19 cellular contexts compared by ENCODE assay signal in genomic region chr6:79302341-79302740, GRCh38.
A peak's percentile ranks its signal among the peaks of the same experiment; 100 is the strongest.
DNase-seq lines count a peak whose midpoint lies in the region; ATAC-seq and TF ChIP-seq lines count a peak whose summit lies in the region.
"Had no signal": no experiment of that assay in that cellular context is flagged by ENCODE, and none has a peak within 500 bp of the region (broad histone marks: within the 10 kb centered on the region; RNA-seq: fewer than 3 reads in every experiment).

No MANE protein-coding gene starts in this region.

- H3K36me3 Mint-ChIP-seq in MCF 10A (ENCODE audit: insufficient read depth, unreplicated experiment) = no peaks in the 10 kb centered on the region
- H3K36me3 Mint-ChIP-seq: IgD-negative memory B cell had no signal

- H3K4me3 ChIP-seq in breast epithelium = no peak overlapping the region
- H3K4me3 ChIP-seq in prostate gland = no peak overlapping the region
- H3K4me3 ChIP-seq: HAP-1 had no signal

- H3K27ac ChIP-seq in breast epithelium (no peak overlapping the region), prostate gland (no peak overlapping the region)
- H3K27ac ChIP-seq: 22Rv1 had no signal

- DNase-seq in MCF 10A (ENCODE audit: unreplicated experiment) (peak; percentile 78), breast epithelium (ENCODE audit: low spot score in 2 of 2) (no peak), mucosa of gallbladder (ENCODE audit: low spot score) (peak; percentile 39), DMS114 treated with DMSO at 0.1 percent for 48 hours (lab: John Stamatoyannopoulos, UW; ENCODE audit: unreplicated experiment) (no peak), prostate gland (ENCODE audit: low spot score) (no peak)
- no peak for DNase-seq in stimulated activated naive CD4-positive, alpha-beta T cell (lab: John Stamatoyannopoulos, UW)
- DNase-seq: CD4-positive, alpha-beta T cell; DND-41; NCI-H1417; NCI-H1930; NCI-H2171; NCI-H748 treated with DMSO at 0.1 percent for 48 hours; OCI-M1 had no signal

- TF ChIP-seq CTCF in MCF 10A (IDR thresholded peaks at IDR 0.05; ENCODE audit: unreplicated experiment) (no peak), breast epithelium (IDR thresholded peaks at IDR 0.05) (no peak), prostate gland (IDR thresholded peaks at IDR 0.05) (no peak)

- ATAC-seq in esophagus mucosa (peak; percentile 36), HG02852 (IDR thresholded peaks at IDR 0.05; ENCODE audit: unreplicated experiment) (no peak)

- TF ChIP-seq POLR2A in breast epithelium (IDR thresholded peaks at IDR 0.05) = no peak
- no peak for TF ChIP-seq POLR2A in prostate gland (IDR thresholded peaks at IDR 0.05)

- H3K27me3 ChIP-seq in breast epithelium (no peaks in the 10 kb centered on the region), prostate gland (replicated peaks; ENCODE audit: insufficient read depth) (no peaks in the 10 kb centered on the region)

- no peaks in the 10 kb centered on the region for H3K9me3 Mint-ChIP-seq in MCF 10A (ENCODE audit: unreplicated experiment)
- H3K9me3 Mint-ChIP-seq: CD4-positive, alpha-beta T cell; IgD-negative memory B cell had no signal

- BruUV-seq in MCF 10A (replicated peaks; lab: Mats Ljungman, UMichigan) = no TSS peak

- no peak overlapping the region for H3K27ac Mint-ChIP-seq in MCF 10A (ENCODE audit: low read depth, unreplicated experiment)
- H3K27ac Mint-ChIP-seq: B cell; CD4-positive, alpha-beta T cell; IgD-negative memory B cell had no signal

- intact Hi-C loops in MCF 10A (cut with micrococcal nuclease) (no loop called here), breast epithelium (cut with DNase I; ENCODE audit: low total_unique reads) (no loop called here), prostate gland (cut with DNase I) (no loop called here)

- H3K9me3 ChIP-seq in breast epithelium (no peaks in the 10 kb centered on the region), prostate gland (no peaks in the 10 kb centered on the region)
- H3K9me3 ChIP-seq: HAP-1 had no signal

- H3K4me1 Mint-ChIP-seq in MCF 10A (ENCODE audit: insufficient read depth, unreplicated experiment) = peaks cover 8% of the 10 kb centered on the region
- H3K4me1 Mint-ChIP-seq: B cell had no signal

- H3K4me1 ChIP-seq in breast epithelium (no peaks in the 10 kb centered on the region), prostate gland (replicated peaks) (no peaks in the 10 kb centered on the region)
- H3K4me1 ChIP-seq: HAP-1 had no signal

- no peaks in the 10 kb centered on the region for H3K27me3 Mint-ChIP-seq in MCF 10A (ENCODE audit: insufficient read depth, unreplicated experiment)
- H3K27me3 Mint-ChIP-seq: B cell had no signal

- H3K4me3 Mint-ChIP-seq in MCF 10A (ENCODE audit: unreplicated experiment) = no peak overlapping the region
- H3K4me3 Mint-ChIP-seq: B cell; CD4-positive, alpha-beta T cell; IgD-negative memory B cell had no signal

- POLR2A ChIA-PET in MCF 10A (lab: Yijun Ruan, JAX) = interaction anchor here (1.0 kb wide), 2 partner anchors 10 to 118 kb away, joined by 3 read pairs; no protein-coding TSS in a partner anchor

- CTCF ChIA-PET in MCF 10A (lab: Yijun Ruan, JAX) = no interaction called here

- H3K36me3 ChIP-seq in breast epithelium = no peaks in the 10 kb centered on the region
- no peaks in the 10 kb centered on the region for H3K36me3 ChIP-seq in prostate gland
- H3K36me3 ChIP-seq: HAP-1 had no signal

- 73% methylated on average over 4 of the region's 4 CpGs for WGBS in prostate gland

Comparison
In these comparisons a context has a peak if more than half of its experiments do, and no peak if none do; other contexts are left out.
1. DNase-seq: peak in MCF 10A (single experiment) and mucosa of gallbladder (single experiment); none in breast epithelium (0 of 2), DMS114 treated with DMSO at 0.1 percent for 48 hours (single experiment), stimulated activated naive CD4-positive, alpha-beta T cell (0 of 6) and prostate gland (single experiment).